Comparison of ENCODE assay signal across 1 cellular context in genomic region chr19:39406656-39407393, GRCh38.
TF ChIP-seq lines count a peak whose summit lies in the region.

A gene with protein sequence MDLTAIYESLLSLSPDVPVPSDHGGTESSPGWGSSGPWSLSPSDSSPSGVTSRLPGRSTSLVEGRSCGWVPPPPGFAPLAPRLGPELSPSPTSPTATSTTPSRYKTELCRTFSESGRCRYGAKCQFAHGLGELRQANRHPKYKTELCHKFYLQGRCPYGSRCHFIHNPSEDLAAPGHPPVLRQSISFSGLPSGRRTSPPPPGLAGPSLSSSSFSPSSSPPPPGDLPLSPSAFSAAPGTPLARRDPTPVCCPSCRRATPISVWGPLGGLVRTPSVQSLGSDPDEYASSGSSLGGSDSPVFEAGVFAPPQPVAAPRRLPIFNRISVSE (plus strand): TSS chr19:39406847. CDS start chr19:39406905, 58 bp downstream.

TF ChIP-seq in K562, 482 proteins besides CTCF, POLR2A, EP300 and RAD21 (continued from another document and continues in another):
- TF ChIP-seq MLX (CRISPR knock-in tag; conservative IDR thresholded peaks at IDR 0.05) (no peak), ZFP36 (IDR thresholded peaks at IDR 0.05; ENCODE audit: low read depth, low read length, partially characterized antibody) (no peak), ZFX (CRISPR knock-in tag; IDR thresholded peaks at IDR 0.05) (peak; percentile 33), ZNF347 (CRISPR knock-in tag; IDR thresholded peaks at IDR 0.05; ENCODE audit: low read depth) (no peak), LEF1 (IDR thresholded peaks at IDR 0.05) (0 out of 2 replicates have a peak, but pooled peaks have one; percentile 2), FIP1L1 (IDR thresholded peaks at IDR 0.05; ENCODE audit: low read depth, low read length, poor library complexity, severe bottlenecking) (peak; percentile 96), ETV6 (IDR thresholded peaks at IDR 0.05; ENCODE audit: borderline replicate concordance in 1 of 2, low read depth in 2 of 2, low read length in 1 of 2) (no peak), ETV6 (CRISPR knock-in tag; IDR thresholded peaks at IDR 0.05; ENCODE audit: borderline replicate concordance) (no peak), GTF2F1 (IDR thresholded peaks at IDR 0.05; ENCODE audit: low read depth, low read length) (no peak), CBX3 (IDR thresholded peaks at IDR 0.05; ENCODE audit: borderline replicate concordance in 1 of 2, low read length in 2 of 2) (peak in 1 of 2 experiments; percentile 52; a peak in 1 of 3 replicates), U2AF1 (optimal IDR thresholded peaks at IDR 0.05; ENCODE audit: low read depth, low read length) (no peak), CHD1 (IDR thresholded peaks at IDR 0.05; ENCODE audit: low read length) (peak; percentile 69), MXD1 (CRISPR knock-in tag; IDR thresholded peaks at IDR 0.05; ENCODE audit: borderline replicate concordance, poor library complexity, severe bottlenecking) (no peak), PTRF (tag; IDR thresholded peaks at IDR 0.05) (no peak), GABPB2 (CRISPR knock-in tag; conservative IDR thresholded peaks at IDR 0.05) (no peak), ATF1 (CRISPR knock-in tag; IDR thresholded peaks at IDR 0.05) (no peak), ATF1 (tag; IDR thresholded peaks at IDR 0.05) (no peak; the same call in 1 of the 2 replicates), GABPA (tag; conservative IDR thresholded peaks at IDR 0.05; ENCODE audit: low read depth) (peak; percentile 71; the same call in 1 of the 2 replicates), RBM25 (IDR thresholded peaks at IDR 0.05; ENCODE audit: low read depth, low read length, severe bottlenecking) (no peak), BDP1 (IDR thresholded peaks at IDR 0.05; ENCODE audit: insufficient read depth, insufficient read length) (no peak), POLR2H (tag; IDR thresholded peaks at IDR 0.05; ENCODE audit: low read depth) (peak; percentile 96), ZNF668 (CRISPR knock-in tag; IDR thresholded peaks at IDR 0.05) (no peak), KDM4B (IDR thresholded peaks at IDR 0.05; ENCODE audit: borderline replicate concordance in 2 of 2, low read depth in 1 of 2) (peak in 1 of 2 experiments; percentile 27; a peak in 1 of 4 replicates), SIN3A (IDR thresholded peaks at IDR 0.05; ENCODE audit: borderline replicate concordance in 2 of 2, control insufficient read depth in 1 of 2, low read depth in 2 of 2, low read length in 2 of 2) (peak; percentile 76 to 87; a peak in 2 of 4 replicates), ZNF197 (CRISPR knock-in tag; IDR thresholded peaks at IDR 0.05; ENCODE audit: low read depth) (no peak), C11orf30 (IDR thresholded peaks at IDR 0.05; ENCODE audit: low read depth) (no peak), TFAM (CRISPR knock-in tag; conservative IDR thresholded peaks at IDR 0.05) (no peak), ZNF444 (CRISPR knock-in tag; IDR thresholded peaks at IDR 0.05) (no peak), KAT2B (IDR thresholded peaks at IDR 0.05; ENCODE audit: low read depth, low read length) (no peak), ZNF133 (CRISPR knock-in tag; IDR thresholded peaks at IDR 0.05) (no peak), HMGN3 (IDR thresholded peaks at IDR 0.05; ENCODE audit: borderline replicate concordance, extremely low read depth, insufficient read length, low read depth, low read length) (peak; percentile 48), PML (IDR thresholded peaks at IDR 0.05; ENCODE audit: low read length) (peak; percentile 79), PATZ1 (CRISPR knock-in tag; IDR thresholded peaks at IDR 0.05; ENCODE audit: borderline replicate concordance) (no peak), ZNF212 (CRISPR knock-in tag; IDR thresholded peaks at IDR 0.05) (no peak), EP400 (IDR thresholded peaks at IDR 0.05) (peak; percentile 59), MAX (CRISPR knock-in tag; IDR thresholded peaks at IDR 0.05) (peak; percentile 51), ZFP91 (CRISPR knock-in tag; IDR thresholded peaks at IDR 0.05) (peak; percentile 20; the same call in 1 of the 2 replicates), HDGF (IDR thresholded peaks at IDR 0.05) (no peak), HSF4 (CRISPR knock-in tag; IDR thresholded peaks at IDR 0.05; ENCODE audit: borderline replicate concordance) (no peak), SMAD1 (IDR thresholded peaks at IDR 0.05; ENCODE audit: low read depth, low read length, partially characterized antibody) (peak; percentile 87), PHF8 (IDR thresholded peaks at IDR 0.05; ENCODE audit: borderline replicate concordance, low read length) (peak; percentile 89; the same call in 1 of the 2 replicates), WHSC1 (IDR thresholded peaks at IDR 0.05; ENCODE audit: low read length) (no peak), RBM14 (IDR thresholded peaks at IDR 0.05; ENCODE audit: borderline replicate concordance, insufficient read depth, low read depth, low read length) (no peak), ZBTB1 (CRISPR knock-in tag; IDR thresholded peaks at IDR 0.05; ENCODE audit: borderline replicate concordance, low read depth) (peak; percentile 45; the same call in 1 of the 2 replicates), NCOA1 (IDR thresholded peaks at IDR 0.05; ENCODE audit: low read depth) (no peak), TBP (optimal IDR thresholded peaks at IDR 0.05; ENCODE audit: low read depth, low read length) (peak; percentile 96), IRF2 (CRISPR knock-in tag; IDR thresholded peaks at IDR 0.05) (no peak), ZNF232 (CRISPR knock-in tag; IDR thresholded peaks at IDR 0.05) (no peak), EGR1 (conservative IDR thresholded peaks at IDR 0.05) (peak; percentile 66), ELF4 (CRISPR knock-in tag; IDR thresholded peaks at IDR 0.05) (0 out of 2 replicates have a peak, but pooled peaks have one; percentile 14), PCBP1 (IDR thresholded peaks at IDR 0.05; ENCODE audit: low read depth, low read length, poor library complexity, severe bottlenecking) (peak; percentile 64), PBX2 (CRISPR knock-in tag; IDR thresholded peaks at IDR 0.05; ENCODE audit: low read depth) (no peak), PBX2 (tag; conservative IDR thresholded peaks at IDR 0.05; ENCODE audit: low read depth) (no peak), SIX5 (IDR thresholded peaks at IDR 0.05; ENCODE audit: borderline replicate concordance in 1 of 2, insufficient read depth in 1 of 2, low read depth in 1 of 2, low read length in 2 of 2) (no peak)
- TF ChIP-seq, protein P1, sequence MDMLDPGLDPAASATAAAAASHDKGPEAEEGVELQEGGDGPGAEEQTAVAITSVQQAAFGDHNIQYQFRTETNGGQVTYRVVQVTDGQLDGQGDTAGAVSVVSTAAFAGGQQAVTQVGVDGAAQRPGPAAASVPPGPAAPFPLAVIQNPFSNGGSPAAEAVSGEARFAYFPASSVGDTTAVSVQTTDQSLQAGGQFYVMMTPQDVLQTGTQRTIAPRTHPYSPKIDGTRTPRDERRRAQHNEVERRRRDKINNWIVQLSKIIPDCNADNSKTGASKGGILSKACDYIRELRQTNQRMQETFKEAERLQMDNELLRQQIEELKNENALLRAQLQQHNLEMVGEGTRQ (CRISPR knock-in tag; IDR thresholded peaks at IDR 0.05), result no peak
- TF ChIP-seq, protein P2, sequence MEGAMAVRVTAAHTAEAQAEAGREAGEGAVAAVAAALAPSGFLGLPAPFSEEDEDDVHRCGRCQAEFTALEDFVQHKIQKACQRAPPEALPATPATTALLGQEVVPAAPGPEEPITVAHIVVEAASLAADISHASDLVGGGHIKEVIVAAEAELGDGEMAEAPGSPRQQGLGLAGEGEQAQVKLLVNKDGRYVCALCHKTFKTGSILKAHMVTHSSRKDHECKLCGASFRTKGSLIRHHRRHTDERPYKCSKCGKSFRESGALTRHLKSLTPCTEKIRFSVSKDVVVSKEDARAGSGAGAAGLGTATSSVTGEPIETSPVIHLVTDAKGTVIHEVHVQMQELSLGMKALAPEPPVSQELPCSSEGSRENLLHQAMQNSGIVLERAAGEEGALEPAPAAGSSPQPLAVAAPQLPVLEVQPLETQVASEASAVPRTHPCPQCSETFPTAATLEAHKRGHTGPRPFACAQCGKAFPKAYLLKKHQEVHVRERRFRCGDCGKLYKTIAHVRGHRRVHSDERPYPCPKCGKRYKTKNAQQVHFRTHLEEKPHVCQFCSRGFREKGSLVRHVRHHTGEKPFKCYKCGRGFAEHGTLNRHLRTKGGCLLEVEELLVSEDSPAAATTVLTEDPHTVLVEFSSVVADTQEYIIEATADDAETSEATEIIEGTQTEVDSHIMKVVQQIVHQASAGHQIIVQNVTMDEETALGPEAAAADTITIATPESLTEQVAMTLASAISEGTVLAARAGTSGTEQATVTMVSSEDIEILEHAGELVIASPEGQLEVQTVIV (CRISPR knock-in tag; IDR thresholded peaks at IDR 0.05; ENCODE audit: borderline replicate concordance), result no peak
- TF ChIP-seq, protein P3, sequence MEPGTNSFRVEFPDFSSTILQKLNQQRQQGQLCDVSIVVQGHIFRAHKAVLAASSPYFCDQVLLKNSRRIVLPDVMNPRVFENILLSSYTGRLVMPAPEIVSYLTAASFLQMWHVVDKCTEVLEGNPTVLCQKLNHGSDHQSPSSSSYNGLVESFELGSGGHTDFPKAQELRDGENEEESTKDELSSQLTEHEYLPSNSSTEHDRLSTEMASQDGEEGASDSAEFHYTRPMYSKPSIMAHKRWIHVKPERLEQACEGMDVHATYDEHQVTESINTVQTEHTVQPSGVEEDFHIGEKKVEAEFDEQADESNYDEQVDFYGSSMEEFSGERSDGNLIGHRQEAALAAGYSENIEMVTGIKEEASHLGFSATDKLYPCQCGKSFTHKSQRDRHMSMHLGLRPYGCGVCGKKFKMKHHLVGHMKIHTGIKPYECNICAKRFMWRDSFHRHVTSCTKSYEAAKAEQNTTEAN (CRISPR knock-in tag; IDR thresholded peaks at IDR 0.05), result no peak
- TF ChIP-seq, protein P4, sequence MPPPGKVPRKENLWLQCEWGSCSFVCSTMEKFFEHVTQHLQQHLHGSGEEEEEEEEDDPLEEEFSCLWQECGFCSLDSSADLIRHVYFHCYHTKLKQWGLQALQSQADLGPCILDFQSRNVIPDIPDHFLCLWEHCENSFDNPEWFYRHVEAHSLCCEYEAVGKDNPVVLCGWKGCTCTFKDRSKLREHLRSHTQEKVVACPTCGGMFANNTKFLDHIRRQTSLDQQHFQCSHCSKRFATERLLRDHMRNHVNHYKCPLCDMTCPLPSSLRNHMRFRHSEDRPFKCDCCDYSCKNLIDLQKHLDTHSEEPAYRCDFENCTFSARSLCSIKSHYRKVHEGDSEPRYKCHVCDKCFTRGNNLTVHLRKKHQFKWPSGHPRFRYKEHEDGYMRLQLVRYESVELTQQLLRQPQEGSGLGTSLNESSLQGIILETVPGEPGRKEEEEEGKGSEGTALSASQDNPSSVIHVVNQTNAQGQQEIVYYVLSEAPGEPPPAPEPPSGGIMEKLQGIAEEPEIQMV (tag; conservative IDR thresholded peaks at IDR 0.05; ENCODE audit: low read depth), result no peak
